13 cellular contexts compared by ENCODE assay signal in the genomic region with DNA sequence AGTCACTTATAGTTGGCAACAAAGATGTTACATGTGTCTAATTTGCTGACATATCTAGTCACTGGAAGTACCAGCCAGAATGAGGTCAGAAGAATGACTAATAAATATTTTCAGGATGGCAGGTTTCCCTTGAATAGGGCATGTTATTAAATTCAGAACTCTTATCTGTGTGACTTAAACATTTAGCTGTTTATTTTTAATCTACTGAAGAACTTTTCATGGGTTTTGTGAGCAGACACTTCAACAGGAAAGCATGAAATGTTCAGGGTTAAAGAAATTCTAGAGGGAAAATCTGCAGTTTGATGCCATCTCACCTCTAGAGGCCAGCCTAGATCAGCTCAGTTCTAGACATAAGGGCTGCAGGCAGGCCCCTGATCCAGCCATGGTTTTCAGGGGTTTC. TPM values are rescaled to one million over a fixed set of nuclear protein-coding genes. Genes with fewer than 3 reads are reported as not detected.
A peak's percentile ranks its signal among the peaks of the same experiment; 100 is the strongest.
DNase-seq lines count a peak whose midpoint lies in the region; ATAC-seq and TF ChIP-seq lines count a peak whose summit lies in the region.
"Had no signal": no experiment of that assay in that cellular context is flagged by ENCODE, and none has a peak within 500 bp of the region (broad histone marks: within the 10 kb centered on the region; RNA-seq: fewer than 3 reads in every experiment).

No MANE protein-coding gene starts in this region.

- intact Hi-C loops in HCT116 (cut with micrococcal nuclease) (no loop called here), ascending aorta (cut with DNase I) (no loop called here)

- RAD21 ChIA-PET in HCT116 (lab: Charles Lee; ENCODE audit: low non-redundant PET in 1 of 2, low total read pairs in 2 of 2, uncharacterized antibody in 2 of 2, unreplicated experiment in 2 of 2), result no interaction called here

- H3K36me3 ChIP-seq in ACC112 (ENCODE audit: insufficient read depth, low read length) (peaks cover 30% of the 10 kb centered on the region), HCT116 (ENCODE audit: control insufficient read depth in 1 of 2, insufficient read depth in 2 of 2, low read length in 2 of 2) (peaks cover 31 to 71% of the 10 kb centered on the region in 2 experiments), ascending aorta (peaks cover 28 to 35% of the 10 kb centered on the region in 2 donors)
- H3K36me3 ChIP-seq: ovary had no signal

- peak overlapping the region; percentile 12; the same call in 1 of the 2 replicates for H3K9ac ChIP-seq in HCT116 (ENCODE audit: low read length)

- H3K27me3 ChIP-seq in ACC112 (ENCODE audit: insufficient read depth, low read length) (no peaks in the 10 kb centered on the region), HCT116 (ENCODE audit: insufficient read depth, low read length) (no peaks in the 10 kb centered on the region), ascending aorta (no peaks in the 10 kb centered on the region), foreskin keratinocyte (no peaks in the 10 kb centered on the region)
- H3K27me3 ChIP-seq: ovary had no signal

- ATAC-seq in HCT116, result no peak
- peak; percentile 9 for ATAC-seq in foreskin keratinocyte

- H3K4me3 ChIP-seq in ACC112 (ENCODE audit: low read depth, low read length) (no peak overlapping the region), HCT116 (replicated peaks in 1 of 2; ENCODE audit: low read depth in 1 of 2, low read length in 2 of 2) (no peak overlapping the region), ascending aorta (no peak overlapping the region)
- H3K4me3 ChIP-seq: ovary had no signal

- TF ChIP-seq CTCF in HCT116 (IDR thresholded peaks at IDR 0.05 in 2 of 3, conservative IDR thresholded peaks at IDR 0.05 in 1 of 3; ENCODE audit: borderline replicate concordance in 1 of 3, insufficient read depth in 1 of 3, low read depth in 2 of 3, low read length in 2 of 3) (peak; percentile 9 to 27 (median 20); a peak in 3 of 6 replicates), ascending aorta (IDR thresholded peaks at IDR 0.05) (peak in 1 of 3 experiments; percentile 16), foreskin keratinocyte (conservative IDR thresholded peaks at IDR 0.05) (peak; percentile 51)

- no peaks in the 10 kb centered on the region for H3K9me2 ChIP-seq in HCT116 (ENCODE audit: insufficient read depth)

- TF ChIP-seq POLR2A in HCT116 (IDR thresholded peaks at IDR 0.05; ENCODE audit: borderline replicate concordance, extremely low read depth, insufficient read depth, insufficient read length), result no peak

- H3K79me2 ChIP-seq in ACC112 (ENCODE audit: control insufficient read depth, insufficient read depth, low read length, unreplicated experiment) (peaks cover 55% of the 10 kb centered on the region), HCT116 (ENCODE audit: insufficient read depth, low read length) (peaks cover 98% of the 10 kb centered on the region)

- peak overlapping the region; percentile 34 for H3K4me2 ChIP-seq in HCT116 (ENCODE audit: low read length)

- H3K4me1 ChIP-seq in ACC112 (ENCODE audit: control insufficient read depth, insufficient read depth, low read length, unreplicated experiment), result peaks cover 25% of the 10 kb centered on the region
- peaks cover 36 to 61% of the 10 kb centered on the region in 2 experiments for H3K4me1 ChIP-seq in HCT116 (ENCODE audit: control insufficient read depth in 1 of 2, insufficient read depth in 2 of 2, low read length in 2 of 2)
- H3K4me1 ChIP-seq in ascending aorta, result peaks cover 0 to 9% of the 10 kb centered on the region in 2 donors
- peaks cover 43% of the 10 kb centered on the region for H3K4me1 ChIP-seq in foreskin keratinocyte

- BruUV-seq in HCT116 (replicated peaks; lab: Mats Ljungman, UMichigan), result no TSS peak

- H2AFZ ChIP-seq in ACC112 (ENCODE audit: low read length, unreplicated experiment) (no peak overlapping the region), HCT116 (ENCODE audit: low read depth, low read length, poor library complexity, severe bottlenecking) (no peak overlapping the region)

- peaks cover 5% of the 10 kb centered on the region; the same call in 1 of the 2 replicates for H4K20me1 ChIP-seq in HCT116 (ENCODE audit: insufficient read depth)

- DNase-seq in HCT116 (ENCODE audit: low read depth, low spot score) (no peak), ascending aorta (ENCODE audit: low spot score in 2 of 2) (no peak), foreskin keratinocyte (peak; percentile 73 to 84), NCI-H2081 treated with DMSO at 0.1 percent for 48 hours (lab: John Stamatoyannopoulos, UW) (no peak), dedifferentiated amniotic fluid mesenchymal stem cell (ENCODE audit: extremely low spot score) (no peak), NCI-H2227 (lab: John Stamatoyannopoulos, UW; ENCODE audit: unreplicated experiment) (no peak)
- no peak for DNase-seq in stimulated activated naive CD4-positive, alpha-beta T cell (lab: John Stamatoyannopoulos, UW)
- DNase-seq: foreskin melanocyte; NCI-H1694 treated with DMSO at 0.1 percent for 48 hours; ovary; stimulated activated CD4-positive, alpha-beta T cell treated with anti-CD3 and anti-CD28 coated beads, Interleukin-4, amount 100 ng/mL, for 4 hours had no signal

- POLR2A ChIA-PET in HCT116 (lab: Charles Lee), result no interaction called here

- H3K27ac ChIP-seq in ACC112 (ENCODE audit: low read depth, low read length), result peak overlapping the region; percentile 68
- H3K27ac ChIP-seq in HCT116 (ENCODE audit: low read depth, low read length), result no peak overlapping the region
- peak overlapping the region; percentile 36 to 60 for H3K27ac ChIP-seq in ascending aorta
- H3K27ac ChIP-seq in foreskin keratinocyte, result peak overlapping the region; percentile 91
- H3K27ac ChIP-seq: C4-2B, ovary had no signal

- CTCF ChIA-PET in HCT116 (lab: Charles Lee), result interaction anchor here (0.6 to 2.1 kb wide), 3 partner anchors 14 to 26 kb away, joined by 3 to 9 read pairs (median 3); partner anchors contain the start of gene MAPK8IP3

- peak; percentile 37 for TF ChIP-seq RAD21 in HCT116 (IDR thresholded peaks at IDR 0.05; ENCODE audit: low read depth)

- no peaks in the 10 kb centered on the region for H3K9me3 ChIP-seq in HCT116 (ENCODE audit: control insufficient read depth in 1 of 2, insufficient read depth in 1 of 2, low read depth in 1 of 2, low read length in 2 of 2)
- H3K9me3 ChIP-seq in ascending aorta, result no peaks in the 10 kb centered on the region
- H3K9me3 ChIP-seq: ovary had no signal

TF ChIP-seq in HCT116, 20 proteins besides CTCF, POLR2A, EP300 and RAD21 (continues in another document):
- TF ChIP-seq YY1 (IDR thresholded peaks at IDR 0.05; ENCODE audit: extremely low read depth, insufficient replicate concordance, low read depth, low read length) (no peak), JUND (IDR thresholded peaks at IDR 0.05) (no peak), SP1 (IDR thresholded peaks at IDR 0.05; ENCODE audit: low read depth) (no peak), TCF7L2 (IDR thresholded peaks at IDR 0.05; ENCODE audit: borderline replicate concordance, extremely low read depth, insufficient read depth, insufficient read length) (no peak), REST (IDR thresholded peaks at IDR 0.05; ENCODE audit: low read depth) (no peak), ELF1 (IDR thresholded peaks at IDR 0.05; ENCODE audit: borderline replicate concordance, low read depth) (no peak), CEBPB (IDR thresholded peaks at IDR 0.05; ENCODE audit: low read depth) (no peak), EZH2 (IDR thresholded peaks at IDR 0.05) (no peak)
- TF ChIP-seq, protein P1, sequence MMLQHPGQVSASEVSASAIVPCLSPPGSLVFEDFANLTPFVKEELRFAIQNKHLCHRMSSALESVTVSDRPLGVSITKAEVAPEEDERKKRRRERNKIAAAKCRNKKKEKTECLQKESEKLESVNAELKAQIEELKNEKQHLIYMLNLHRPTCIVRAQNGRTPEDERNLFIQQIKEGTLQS (IDR thresholded peaks at IDR 0.05), result no peak
- TF ChIP-seq, protein P2, sequence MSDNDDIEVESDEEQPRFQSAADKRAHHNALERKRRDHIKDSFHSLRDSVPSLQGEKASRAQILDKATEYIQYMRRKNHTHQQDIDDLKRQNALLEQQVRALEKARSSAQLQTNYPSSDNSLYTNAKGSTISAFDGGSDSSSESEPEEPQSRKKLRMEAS (IDR thresholded peaks at IDR 0.05), result no peak

RNA-seq across cellular contexts. Expression of gene JPT2, which starts 13.2 kb away (rescaled TPM):
- 113 TPM for total RNA-seq in HCT116 (2021; ENCODE audit: unreplicated experiment)
- polyA plus RNA-seq in HCT116 (2012), result 40.3 and 46.9 TPM in 2 replicates
- 18.3 TPM for total RNA-seq in ascending aorta
- 131 and 146 TPM in 2 replicates for total RNA-seq in foreskin keratinocyte
- polyA plus RNA-seq in foreskin keratinocyte, result 97.9 and 101 TPM in 2 replicates

RNA-seq across cellular contexts. Expression of gene MAPK8IP3, which starts 14.7 kb away (rescaled TPM):
- total RNA-seq in HCT116 (2021; ENCODE audit: unreplicated experiment) (75.3 TPM), ascending aorta (57.4 TPM), foreskin keratinocyte (22.4 and 28.2 TPM in 2 replicates)
- polyA plus RNA-seq in HCT116 (2012), result 45.1 and 64.0 TPM in 2 replicates
- 8.5 and 10.6 TPM in 2 replicates for polyA plus RNA-seq in foreskin keratinocyte

Comparison
In these comparisons a context has a peak if more than half of its experiments do, and no peak if none do; other contexts are left out.
1. DNase-seq: peak in foreskin keratinocyte (2 of 2); none in HCT116 (single experiment), ascending aorta (0 of 2), stimulated activated naive CD4-positive, alpha-beta T cell (0 of 6), NCI-H2081 treated with DMSO at 0.1 percent for 48 hours (single experiment), dedifferentiated amniotic fluid mesenchymal stem cell (single experiment) and NCI-H2227 (single experiment).